31 cellular contexts compared by ENCODE assay signal in the genomic region with DNA sequence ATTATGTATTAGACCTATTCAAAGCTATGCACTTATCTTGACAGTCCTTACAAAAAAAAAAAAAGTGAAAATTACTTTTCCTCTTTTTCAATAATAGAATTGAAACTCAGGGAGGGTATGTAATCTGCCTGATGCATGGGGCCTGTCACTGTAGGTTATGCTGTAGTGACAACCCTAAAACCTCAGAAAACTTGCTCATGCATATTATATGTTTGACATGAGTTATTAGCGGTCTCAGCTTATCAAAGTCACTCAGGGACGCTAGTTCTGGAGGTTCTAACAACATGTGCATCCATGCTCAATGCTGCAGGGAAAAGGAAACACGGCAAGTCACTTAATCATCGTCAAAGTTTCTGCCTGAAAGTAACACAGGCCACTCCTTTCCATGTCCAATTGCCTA.
"Had no signal": no experiment of that assay in that cellular context is flagged by ENCODE, and none has a peak within 500 bp of the region (broad histone marks: within the 10 kb centered on the region; RNA-seq: fewer than 3 reads in every experiment).

No MANE protein-coding gene starts in this region.

- DNase-seq: activated B cell treated with CpG ODN at 0.5 μM for 24 hours; activated CD4-positive, alpha-beta T cell treated with anti-CD3 and anti-CD28 coated beads for 48 hours; activated CD4-positive, alpha-beta T cell treated with anti-CD3 and anti-CD28 coated beads, Interleukin-2, amount 50 U/mL, for 1 hour; activated CD4-positive, alpha-beta T cell treated with anti-CD3 and anti-CD28 coated beads, Interleukin-2, amount 50 U/mL, for 48 hours; activated CD8-positive, alpha-beta memory T cell treated with anti-CD3 and anti-CD28 coated beads for 24 hours; activated CD8-positive, alpha-beta T cell treated with anti-CD3 and anti-CD28 coated beads for 36 hours; activated effector memory CD4-positive, alpha-beta T cell treated with Interleukin-2 at 50 U/mL for 16 hours; activated gamma-delta T cell treated with Interleukin-2 at 50 U/mL for 16 hours; activated naive CD4-positive, alpha-beta T cell treated with anti-CD3 and anti-CD28 coated beads, Interleukin-2, amount 50 U/mL, for 16 hours; activated naive CD4-positive, alpha-beta T cell treated with Interleukin-2 at 50 U/mL for 16 hours; activated T-cell treated with anti-CD3 and anti-CD28 coated beads, Interleukin-2, amount 50 U/mL, for 4 hours; amniotic stem cell; anterior cingulate cortex; caudate nucleus; cortex of kidney; dermis blood vessel endothelial cell; effector CD4-positive, alpha-beta T cell; effector memory CD8-positive, alpha-beta T cell; erythroblast; foreskin keratinocyte; gastrocnemius medialis; glutamatergic neuron; heart left ventricle; T-helper 17 cell; T1000; WERI-Rb-1 had no signal

- H3K27me3 ChIP-seq: esophagus muscularis mucosa, foreskin keratinocyte, gastrocnemius medialis, heart left ventricle had no signal

- H3K27ac Mint-ChIP-seq: activated B cell treated with CpG ODN at 0.5 μM for 24 hours; activated CD8-positive, alpha-beta T cell treated with anti-CD3 and anti-CD28 coated beads for 36 hours; activated naive CD8-positive, alpha-beta T cell; activated T-helper 17 cell treated with anti-CD3 and anti-CD28 coated beads, Interleukin-2, amount 50 U/mL, for 72 hours; effector memory CD8-positive, alpha-beta T cell; T-helper 17 cell; T-helper 2 cell treated with Interferon-gamma antibody and Interleukin-4, amounts not matched to agents 5 μg/mL and 100 μg/mL, for 36 hours had no signal

- H3K4me1 ChIP-seq: esophagus muscularis mucosa, foreskin keratinocyte, gastrocnemius medialis, heart left ventricle had no signal

- H3K36me3 ChIP-seq: esophagus muscularis mucosa, gastrocnemius medialis, heart left ventricle, WERI-Rb-1 had no signal

- H3K4me3 Mint-ChIP-seq: activated B cell treated with CpG ODN at 0.5 μM for 24 hours; activated CD8-positive, alpha-beta T cell treated with anti-CD3 and anti-CD28 coated beads for 36 hours; activated naive CD8-positive, alpha-beta T cell; activated T-cell treated with anti-CD3 and anti-CD28 coated beads, Interleukin-2, amount 50 U/mL, for 4 hours; activated T-helper 17 cell treated with anti-CD3 and anti-CD28 coated beads, Interleukin-2, amount 50 U/mL, for 72 hours; effector memory CD8-positive, alpha-beta T cell; T-helper 17 cell; T-helper 2 cell treated with Interferon-gamma antibody and Interleukin-4, amounts not matched to agents 5 μg/mL and 100 μg/mL, for 36 hours had no signal

- H3K27ac ChIP-seq: esophagus muscularis mucosa, foreskin keratinocyte, gastrocnemius medialis, heart left ventricle, WERI-Rb-1 had no signal

- H3K9me3 Mint-ChIP-seq: activated CD8-positive, alpha-beta T cell treated with anti-CD3 and anti-CD28 coated beads for 36 hours; activated T-cell treated with anti-CD3 and anti-CD28 coated beads, Interleukin-2, amount 50 U/mL, for 4 hours; activated T-helper 17 cell treated with anti-CD3 and anti-CD28 coated beads, Interleukin-2, amount 50 U/mL, for 72 hours; effector memory CD8-positive, alpha-beta T cell; T-helper 2 cell treated with Interferon-gamma antibody and Interleukin-4, amounts not matched to agents 5 μg/mL and 100 μg/mL, for 36 hours had no signal

- H3K36me3 Mint-ChIP-seq: activated naive CD8-positive, alpha-beta T cell had no signal

- ATAC-seq: activated CD4-positive, CD25-positive, alpha-beta regulatory T cell treated with anti-CD3 and anti-CD28 coated beads, Interleukin-2, amount 50 U/mL, for 24 hours; activated CD8-positive, alpha-beta T cell treated with anti-CD3 and anti-CD28 coated beads for 36 hours; activated T-cell treated with anti-CD3 and anti-CD28 coated beads, Interleukin-2, amount 50 U/mL, for 4 hours; activated T-helper 17 cell treated with anti-CD3 and anti-CD28 coated beads, Interleukin-2, amount 50 U/mL, for 72 hours; effector memory CD8-positive, alpha-beta T cell; foreskin keratinocyte; gastrocnemius medialis; heart left ventricle; T-helper 17 cell had no signal

- H3K27me3 Mint-ChIP-seq: activated B cell treated with CpG ODN at 0.5 μM for 24 hours had no signal

- H3K4me3 ChIP-seq: esophagus muscularis mucosa, gastrocnemius medialis, heart left ventricle had no signal

- H3K4me1 Mint-ChIP-seq: activated T-helper 17 cell treated with anti-CD3 and anti-CD28 coated beads, Interleukin-2, amount 50 U/mL, for 72 hours; T-helper 17 cell had no signal
